ENCODE assay signal across 1 cellular context in genomic region chr6:24583463-24584389, GRCh38.
TF ChIP-seq lines count a peak whose summit lies in the region.

No MANE protein-coding gene starts in this region.

TF ChIP-seq in K562, 482 proteins besides CTCF, POLR2A, EP300 and RAD21 (continued from another document and continues in another):
- no peak for TF ChIP-seq HBP1 (CRISPR knock-in tag; IDR thresholded peaks at IDR 0.05)
- TF ChIP-seq ARID4B (CRISPR knock-in tag; IDR thresholded peaks at IDR 0.05) = no peak
- TF ChIP-seq E2F5 (CRISPR knock-in tag; IDR thresholded peaks at IDR 0.05) = no peak
- TF ChIP-seq MEIS2 (IDR thresholded peaks at IDR 0.05; ENCODE audit: partially characterized antibody) = peak; percentile 36
- TF ChIP-seq MAFF (IDR thresholded peaks at IDR 0.05; ENCODE audit: low read length) = no peak
- no peak for TF ChIP-seq ZNF146 (CRISPR knock-in tag; IDR thresholded peaks at IDR 0.05; ENCODE audit: unreplicated experiment)
- TF ChIP-seq MBD2 (IDR thresholded peaks at IDR 0.05; ENCODE audit: borderline replicate concordance, low read depth) = no peak
- TF ChIP-seq ZNF780A (CRISPR knock-in tag; IDR thresholded peaks at IDR 0.05) = no peak
- no peak for TF ChIP-seq XRCC3 (IDR thresholded peaks at IDR 0.05)
- no peak for TF ChIP-seq RBM17 (IDR thresholded peaks at IDR 0.05; ENCODE audit: borderline replicate concordance, low read depth, low read length)
- TF ChIP-seq ELF2 (CRISPR knock-in tag; IDR thresholded peaks at IDR 0.05) = no peak
- no peak for TF ChIP-seq SNIP1 (IDR thresholded peaks at IDR 0.05; ENCODE audit: low read depth)
- TF ChIP-seq POLR3A (IDR thresholded peaks at IDR 0.05; ENCODE audit: borderline replicate concordance, extremely low read depth, insufficient read depth, insufficient read length) = no peak
- TF ChIP-seq DEAF1 (CRISPR knock-in tag; IDR thresholded peaks at IDR 0.05) = peak; percentile 53
- TF ChIP-seq ZNF76 (CRISPR knock-in tag; IDR thresholded peaks at IDR 0.05; ENCODE audit: borderline replicate concordance) = no peak
- TF ChIP-seq PML (IDR thresholded peaks at IDR 0.05; ENCODE audit: low read length) = no peak
- TF ChIP-seq CEBPG (CRISPR knock-in tag; IDR thresholded peaks at IDR 0.05) = no peak
- TF ChIP-seq CEBPG (tag; conservative IDR thresholded peaks at IDR 0.05 in 1 of 2, IDR thresholded peaks at IDR 0.05 in 1 of 2) = 0 out of 4 replicates have a peak, but pooled peaks of 1 of the 2 experiments have one; percentile 11
- TF ChIP-seq BDP1 (IDR thresholded peaks at IDR 0.05; ENCODE audit: insufficient read depth, insufficient read length) = no peak
- no peak for TF ChIP-seq HNRNPH1 (optimal IDR thresholded peaks at IDR 0.05; ENCODE audit: low read depth, low read length)
- no peak for TF ChIP-seq ZNF398 (CRISPR knock-in tag; IDR thresholded peaks at IDR 0.05)
- no peak for TF ChIP-seq RERE (CRISPR knock-in tag; IDR thresholded peaks at IDR 0.05; ENCODE audit: borderline replicate concordance)
- no peak for TF ChIP-seq SMARCB1 (IDR thresholded peaks at IDR 0.05; ENCODE audit: insufficient read length, low read depth)
- TF ChIP-seq TOE1 (IDR thresholded peaks at IDR 0.05; ENCODE audit: borderline replicate concordance) = no peak
- no peak for TF ChIP-seq TOE1 (CRISPR knock-in tag; IDR thresholded peaks at IDR 0.05; ENCODE audit: borderline replicate concordance, low read depth)
- no peak for TF ChIP-seq ZNF511 (CRISPR knock-in tag; IDR thresholded peaks at IDR 0.05)
- TF ChIP-seq ZNF316 (IDR thresholded peaks at IDR 0.05) = no peak
- no peak for TF ChIP-seq E4F1 (CRISPR knock-in tag; IDR thresholded peaks at IDR 0.05; ENCODE audit: borderline replicate concordance)
- no peak for TF ChIP-seq ZBTB34 (CRISPR knock-in tag; IDR thresholded peaks at IDR 0.05)
- TF ChIP-seq SIN3A (IDR thresholded peaks at IDR 0.05; ENCODE audit: borderline replicate concordance in 2 of 2, control insufficient read depth in 1 of 2, low read depth in 2 of 2, low read length in 2 of 2) = no peak
- no peak for TF ChIP-seq ZNF436 (CRISPR knock-in tag; IDR thresholded peaks at IDR 0.05)
- TF ChIP-seq HNRNPLL (IDR thresholded peaks at IDR 0.05; ENCODE audit: low read depth, low read length, poor library complexity, severe bottlenecking) = no peak
- TF ChIP-seq KLF16 (IDR thresholded peaks at IDR 0.05) = no peak
- no peak for TF ChIP-seq TAF15 (IDR thresholded peaks at IDR 0.05; ENCODE audit: low read depth, low read length)
- peak; percentile 76 for TF ChIP-seq SMC3 (conservative IDR thresholded peaks at IDR 0.05; ENCODE audit: insufficient read depth, low read depth, low read length)
- TF ChIP-seq FIP1L1 (IDR thresholded peaks at IDR 0.05; ENCODE audit: low read depth, low read length, poor library complexity, severe bottlenecking) = no peak
